1 cellular context compared by ENCODE assay signal in the genomic region with DNA sequence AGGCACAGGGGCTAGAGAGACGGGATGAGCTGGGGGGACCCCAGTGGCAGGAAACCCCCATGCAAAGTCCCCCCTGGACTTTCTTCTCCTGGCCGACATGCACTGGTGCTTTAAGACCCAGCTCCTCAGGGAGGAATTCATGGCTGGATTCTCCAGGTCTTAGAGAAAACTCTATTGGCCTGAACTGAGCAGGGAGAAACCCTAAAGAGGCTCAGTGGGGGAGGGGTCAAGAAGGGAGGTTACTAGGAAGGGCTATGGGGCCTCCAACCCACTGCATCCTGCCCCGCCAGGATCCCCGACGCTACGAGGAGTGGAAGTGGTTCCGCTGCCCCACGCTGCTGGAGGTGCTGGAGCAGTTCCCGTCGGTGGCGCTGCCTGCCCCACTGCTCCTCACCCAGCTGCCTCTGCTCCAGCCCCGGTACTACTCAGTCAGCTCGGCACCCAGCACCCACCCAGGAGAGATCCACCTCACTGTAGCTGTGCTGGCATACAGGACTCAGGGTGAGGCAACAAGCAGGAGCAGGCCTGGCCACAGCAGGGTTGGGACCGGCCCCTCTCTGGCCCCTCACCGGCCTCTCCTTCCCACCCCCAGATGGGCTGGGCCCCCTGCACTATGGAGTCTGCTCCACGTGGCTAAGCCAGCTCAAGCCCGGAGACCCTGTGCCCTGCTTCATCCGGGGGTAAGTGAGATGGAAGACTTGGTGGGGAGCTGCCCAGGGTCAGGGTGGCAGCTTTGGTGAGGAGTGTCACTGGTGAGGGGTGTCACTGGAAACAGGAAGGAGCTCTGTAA.
TF ChIP-seq lines count a peak whose summit lies in the region.

No MANE protein-coding gene starts in this region.

TF ChIP-seq in K562, 482 proteins besides CTCF, POLR2A, EP300 and RAD21 (continued from another document and continues in another):
- TF ChIP-seq, protein P1, sequence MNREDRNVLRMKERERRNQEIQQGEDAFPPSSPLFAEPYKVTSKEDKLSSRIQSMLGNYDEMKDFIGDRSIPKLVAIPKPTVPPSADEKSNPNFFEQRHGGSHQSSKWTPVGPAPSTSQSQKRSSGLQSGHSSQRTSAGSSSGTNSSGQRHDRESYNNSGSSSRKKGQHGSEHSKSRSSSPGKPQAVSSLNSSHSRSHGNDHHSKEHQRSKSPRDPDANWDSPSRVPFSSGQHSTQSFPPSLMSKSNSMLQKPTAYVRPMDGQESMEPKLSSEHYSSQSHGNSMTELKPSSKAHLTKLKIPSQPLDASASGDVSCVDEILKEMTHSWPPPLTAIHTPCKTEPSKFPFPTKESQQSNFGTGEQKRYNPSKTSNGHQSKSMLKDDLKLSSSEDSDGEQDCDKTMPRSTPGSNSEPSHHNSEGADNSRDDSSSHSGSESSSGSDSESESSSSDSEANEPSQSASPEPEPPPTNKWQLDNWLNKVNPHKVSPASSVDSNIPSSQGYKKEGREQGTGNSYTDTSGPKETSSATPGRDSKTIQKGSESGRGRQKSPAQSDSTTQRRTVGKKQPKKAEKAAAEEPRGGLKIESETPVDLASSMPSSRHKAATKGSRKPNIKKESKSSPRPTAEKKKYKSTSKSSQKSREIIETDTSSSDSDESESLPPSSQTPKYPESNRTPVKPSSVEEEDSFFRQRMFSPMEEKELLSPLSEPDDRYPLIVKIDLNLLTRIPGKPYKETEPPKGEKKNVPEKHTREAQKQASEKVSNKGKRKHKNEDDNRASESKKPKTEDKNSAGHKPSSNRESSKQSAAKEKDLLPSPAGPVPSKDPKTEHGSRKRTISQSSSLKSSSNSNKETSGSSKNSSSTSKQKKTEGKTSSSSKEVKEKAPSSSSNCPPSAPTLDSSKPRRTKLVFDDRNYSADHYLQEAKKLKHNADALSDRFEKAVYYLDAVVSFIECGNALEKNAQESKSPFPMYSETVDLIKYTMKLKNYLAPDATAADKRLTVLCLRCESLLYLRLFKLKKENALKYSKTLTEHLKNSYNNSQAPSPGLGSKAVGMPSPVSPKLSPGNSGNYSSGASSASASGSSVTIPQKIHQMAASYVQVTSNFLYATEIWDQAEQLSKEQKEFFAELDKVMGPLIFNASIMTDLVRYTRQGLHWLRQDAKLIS (CRISPR knock-in tag; IDR thresholded peaks at IDR 0.05) = no peak; the same call in 1 of the 2 replicates
- TF ChIP-seq ZFP36 (IDR thresholded peaks at IDR 0.05; ENCODE audit: low read depth, low read length, partially characterized antibody) = no peak
- TF ChIP-seq ERF (CRISPR knock-in tag; IDR thresholded peaks at IDR 0.05) = no peak; the same call in 1 of the 2 replicates
- TF ChIP-seq, protein P2, sequence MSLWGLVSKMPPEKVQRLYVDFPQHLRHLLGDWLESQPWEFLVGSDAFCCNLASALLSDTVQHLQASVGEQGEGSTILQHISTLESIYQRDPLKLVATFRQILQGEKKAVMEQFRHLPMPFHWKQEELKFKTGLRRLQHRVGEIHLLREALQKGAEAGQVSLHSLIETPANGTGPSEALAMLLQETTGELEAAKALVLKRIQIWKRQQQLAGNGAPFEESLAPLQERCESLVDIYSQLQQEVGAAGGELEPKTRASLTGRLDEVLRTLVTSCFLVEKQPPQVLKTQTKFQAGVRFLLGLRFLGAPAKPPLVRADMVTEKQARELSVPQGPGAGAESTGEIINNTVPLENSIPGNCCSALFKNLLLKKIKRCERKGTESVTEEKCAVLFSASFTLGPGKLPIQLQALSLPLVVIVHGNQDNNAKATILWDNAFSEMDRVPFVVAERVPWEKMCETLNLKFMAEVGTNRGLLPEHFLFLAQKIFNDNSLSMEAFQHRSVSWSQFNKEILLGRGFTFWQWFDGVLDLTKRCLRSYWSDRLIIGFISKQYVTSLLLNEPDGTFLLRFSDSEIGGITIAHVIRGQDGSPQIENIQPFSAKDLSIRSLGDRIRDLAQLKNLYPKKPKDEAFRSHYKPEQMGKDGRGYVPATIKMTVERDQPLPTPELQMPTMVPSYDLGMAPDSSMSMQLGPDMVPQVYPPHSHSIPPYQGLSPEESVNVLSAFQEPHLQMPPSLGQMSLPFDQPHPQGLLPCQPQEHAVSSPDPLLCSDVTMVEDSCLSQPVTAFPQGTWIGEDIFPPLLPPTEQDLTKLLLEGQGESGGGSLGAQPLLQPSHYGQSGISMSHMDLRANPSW (CRISPR knock-in tag; IDR thresholded peaks at IDR 0.05) = peak; percentile 91; the same call in 1 of the 2 replicates
- no peak for TF ChIP-seq RBM34 (IDR thresholded peaks at IDR 0.05; ENCODE audit: borderline replicate concordance, insufficient read depth, low read length)
- no peak for TF ChIP-seq SOX6 (IDR thresholded peaks at IDR 0.05)
- TF ChIP-seq, protein P3, sequence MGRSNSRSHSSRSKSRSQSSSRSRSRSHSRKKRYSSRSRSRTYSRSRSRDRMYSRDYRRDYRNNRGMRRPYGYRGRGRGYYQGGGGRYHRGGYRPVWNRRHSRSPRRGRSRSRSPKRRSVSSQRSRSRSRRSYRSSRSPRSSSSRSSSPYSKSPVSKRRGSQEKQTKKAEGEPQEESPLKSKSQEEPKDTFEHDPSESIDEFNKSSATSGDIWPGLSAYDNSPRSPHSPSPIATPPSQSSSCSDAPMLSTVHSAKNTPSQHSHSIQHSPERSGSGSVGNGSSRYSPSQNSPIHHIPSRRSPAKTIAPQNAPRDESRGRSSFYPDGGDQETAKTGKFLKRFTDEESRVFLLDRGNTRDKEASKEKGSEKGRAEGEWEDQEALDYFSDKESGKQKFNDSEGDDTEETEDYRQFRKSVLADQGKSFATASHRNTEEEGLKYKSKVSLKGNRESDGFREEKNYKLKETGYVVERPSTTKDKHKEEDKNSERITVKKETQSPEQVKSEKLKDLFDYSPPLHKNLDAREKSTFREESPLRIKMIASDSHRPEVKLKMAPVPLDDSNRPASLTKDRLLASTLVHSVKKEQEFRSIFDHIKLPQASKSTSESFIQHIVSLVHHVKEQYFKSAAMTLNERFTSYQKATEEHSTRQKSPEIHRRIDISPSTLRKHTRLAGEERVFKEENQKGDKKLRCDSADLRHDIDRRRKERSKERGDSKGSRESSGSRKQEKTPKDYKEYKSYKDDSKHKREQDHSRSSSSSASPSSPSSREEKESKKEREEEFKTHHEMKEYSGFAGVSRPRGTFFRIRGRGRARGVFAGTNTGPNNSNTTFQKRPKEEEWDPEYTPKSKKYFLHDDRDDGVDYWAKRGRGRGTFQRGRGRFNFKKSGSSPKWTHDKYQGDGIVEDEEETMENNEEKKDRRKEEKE (IDR thresholded peaks at IDR 0.05; ENCODE audit: borderline replicate concordance in 1 of 2, control insufficient read depth in 1 of 2, low read depth in 2 of 2, low read length in 1 of 2) = no peak
- 0 out of 2 replicates have a peak, but pooled peaks have one; percentile 10 for TF ChIP-seq NFE2 (IDR thresholded peaks at IDR 0.05; ENCODE audit: low read depth)
- TF ChIP-seq, protein P4, sequence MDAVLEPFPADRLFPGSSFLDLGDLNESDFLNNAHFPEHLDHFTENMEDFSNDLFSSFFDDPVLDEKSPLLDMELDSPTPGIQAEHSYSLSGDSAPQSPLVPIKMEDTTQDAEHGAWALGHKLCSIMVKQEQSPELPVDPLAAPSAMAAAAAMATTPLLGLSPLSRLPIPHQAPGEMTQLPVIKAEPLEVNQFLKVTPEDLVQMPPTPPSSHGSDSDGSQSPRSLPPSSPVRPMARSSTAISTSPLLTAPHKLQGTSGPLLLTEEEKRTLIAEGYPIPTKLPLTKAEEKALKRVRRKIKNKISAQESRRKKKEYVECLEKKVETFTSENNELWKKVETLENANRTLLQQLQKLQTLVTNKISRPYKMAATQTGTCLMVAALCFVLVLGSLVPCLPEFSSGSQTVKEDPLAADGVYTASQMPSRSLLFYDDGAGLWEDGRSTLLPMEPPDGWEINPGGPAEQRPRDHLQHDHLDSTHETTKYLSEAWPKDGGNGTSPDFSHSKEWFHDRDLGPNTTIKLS (IDR thresholded peaks at IDR 0.05; ENCODE audit: borderline replicate concordance, low read depth) = no peak; the same call in 1 of the 2 replicates
- no peak for TF ChIP-seq NFATC3 (IDR thresholded peaks at IDR 0.05)
- TF ChIP-seq ZNF696 (CRISPR knock-in tag; conservative IDR thresholded peaks at IDR 0.05) = no peak
- TF ChIP-seq ZC3H8 (IDR thresholded peaks at IDR 0.05) = 0 out of 2 replicates have a peak, but pooled peaks have one; percentile 30
- no peak for TF ChIP-seq KLF1 (tag; IDR thresholded peaks at IDR 0.05)
- TF ChIP-seq FOXJ2 (tag; IDR thresholded peaks at IDR 0.05) = no peak
- no peak for TF ChIP-seq ESRRB (CRISPR knock-in tag; IDR thresholded peaks at IDR 0.05; ENCODE audit: borderline replicate concordance)
- TF ChIP-seq ZNF551 (CRISPR knock-in tag; IDR thresholded peaks at IDR 0.05) = no peak
- TF ChIP-seq, protein P5, sequence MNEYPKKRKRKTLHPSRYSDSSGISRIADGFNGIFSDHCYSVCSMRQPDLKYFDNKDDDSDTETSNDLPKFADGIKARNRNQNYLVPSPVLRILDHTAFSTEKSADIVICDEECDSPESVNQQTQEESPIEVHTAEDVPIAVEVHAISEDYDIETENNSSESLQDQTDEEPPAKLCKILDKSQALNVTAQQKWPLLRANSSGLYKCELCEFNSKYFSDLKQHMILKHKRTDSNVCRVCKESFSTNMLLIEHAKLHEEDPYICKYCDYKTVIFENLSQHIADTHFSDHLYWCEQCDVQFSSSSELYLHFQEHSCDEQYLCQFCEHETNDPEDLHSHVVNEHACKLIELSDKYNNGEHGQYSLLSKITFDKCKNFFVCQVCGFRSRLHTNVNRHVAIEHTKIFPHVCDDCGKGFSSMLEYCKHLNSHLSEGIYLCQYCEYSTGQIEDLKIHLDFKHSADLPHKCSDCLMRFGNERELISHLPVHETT (CRISPR knock-in tag; conservative IDR thresholded peaks at IDR 0.05 in 1 of 2, IDR thresholded peaks at IDR 0.05 in 1 of 2) = no peak
- no peak for TF ChIP-seq RBM25 (IDR thresholded peaks at IDR 0.05; ENCODE audit: low read depth, low read length, severe bottlenecking)
- no peak for TF ChIP-seq GTF2A2 (tag; IDR thresholded peaks at IDR 0.05)
- no peak for TF ChIP-seq ZNF79 (CRISPR knock-in tag; IDR thresholded peaks at IDR 0.05; ENCODE audit: low read depth)
- peak; percentile 35 for TF ChIP-seq HDGF (IDR thresholded peaks at IDR 0.05)
- TF ChIP-seq SMC3 (conservative IDR thresholded peaks at IDR 0.05; ENCODE audit: insufficient read depth, low read depth, low read length) = 0 out of 2 replicates have a peak, but pooled peaks have one; percentile 1
- TF ChIP-seq NR2C1 (IDR thresholded peaks at IDR 0.05) = no peak
- peak; percentile 41; the same call in 1 of the 2 replicates for TF ChIP-seq NR2C1 (tag; IDR thresholded peaks at IDR 0.05)
- TF ChIP-seq, protein P6, sequence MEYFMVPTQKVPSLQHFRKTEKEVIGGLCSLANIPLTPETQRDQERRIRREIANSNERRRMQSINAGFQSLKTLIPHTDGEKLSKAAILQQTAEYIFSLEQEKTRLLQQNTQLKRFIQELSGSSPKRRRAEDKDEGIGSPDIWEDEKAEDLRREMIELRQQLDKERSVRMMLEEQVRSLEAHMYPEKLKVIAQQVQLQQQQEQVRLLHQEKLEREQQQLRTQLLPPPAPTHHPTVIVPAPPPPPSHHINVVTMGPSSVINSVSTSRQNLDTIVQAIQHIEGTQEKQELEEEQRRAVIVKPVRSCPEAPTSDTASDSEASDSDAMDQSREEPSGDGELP (CRISPR knock-in tag; IDR thresholded peaks at IDR 0.05; ENCODE audit: borderline replicate concordance) = peak; percentile 75
- TF ChIP-seq SIX5 (IDR thresholded peaks at IDR 0.05; ENCODE audit: borderline replicate concordance in 1 of 2, insufficient read depth in 1 of 2, low read depth in 1 of 2, low read length in 2 of 2) = no peak
- TF ChIP-seq ZNF766 (CRISPR knock-in tag; conservative IDR thresholded peaks at IDR 0.05) = peak; percentile 94
- no peak for TF ChIP-seq RFX7 (CRISPR knock-in tag; IDR thresholded peaks at IDR 0.05)
- TF ChIP-seq, protein P7, sequence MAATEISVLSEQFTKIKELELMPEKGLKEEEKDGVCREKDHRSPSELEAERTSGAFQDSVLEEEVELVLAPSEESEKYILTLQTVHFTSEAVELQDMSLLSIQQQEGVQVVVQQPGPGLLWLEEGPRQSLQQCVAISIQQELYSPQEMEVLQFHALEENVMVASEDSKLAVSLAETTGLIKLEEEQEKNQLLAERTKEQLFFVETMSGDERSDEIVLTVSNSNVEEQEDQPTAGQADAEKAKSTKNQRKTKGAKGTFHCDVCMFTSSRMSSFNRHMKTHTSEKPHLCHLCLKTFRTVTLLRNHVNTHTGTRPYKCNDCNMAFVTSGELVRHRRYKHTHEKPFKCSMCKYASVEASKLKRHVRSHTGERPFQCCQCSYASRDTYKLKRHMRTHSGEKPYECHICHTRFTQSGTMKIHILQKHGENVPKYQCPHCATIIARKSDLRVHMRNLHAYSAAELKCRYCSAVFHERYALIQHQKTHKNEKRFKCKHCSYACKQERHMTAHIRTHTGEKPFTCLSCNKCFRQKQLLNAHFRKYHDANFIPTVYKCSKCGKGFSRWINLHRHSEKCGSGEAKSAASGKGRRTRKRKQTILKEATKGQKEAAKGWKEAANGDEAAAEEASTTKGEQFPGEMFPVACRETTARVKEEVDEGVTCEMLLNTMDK (IDR thresholded peaks at IDR 0.05; ENCODE audit: borderline replicate concordance, insufficient read depth, low read depth, low read length, poor library complexity, severe bottlenecking) = no peak
- 0 out of 4 replicates have a peak, but pooled peaks have one; percentile 14 to 30 for TF ChIP-seq RCOR1 (IDR thresholded peaks at IDR 0.05; ENCODE audit: borderline replicate concordance in 1 of 2, low read depth in 2 of 2, low read length in 2 of 2)
- no peak for TF ChIP-seq WHSC1 (IDR thresholded peaks at IDR 0.05; ENCODE audit: low read length)
- TF ChIP-seq ZNF444 (CRISPR knock-in tag; IDR thresholded peaks at IDR 0.05) = no peak
- TF ChIP-seq, protein P8, sequence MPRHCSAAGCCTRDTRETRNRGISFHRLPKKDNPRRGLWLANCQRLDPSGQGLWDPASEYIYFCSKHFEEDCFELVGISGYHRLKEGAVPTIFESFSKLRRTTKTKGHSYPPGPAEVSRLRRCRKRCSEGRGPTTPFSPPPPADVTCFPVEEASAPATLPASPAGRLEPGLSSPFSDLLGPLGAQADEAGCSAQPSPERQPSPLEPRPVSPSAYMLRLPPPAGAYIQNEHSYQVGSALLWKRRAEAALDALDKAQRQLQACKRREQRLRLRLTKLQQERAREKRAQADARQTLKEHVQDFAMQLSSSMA (CRISPR knock-in tag; IDR thresholded peaks at IDR 0.05) = no peak
- TF ChIP-seq ZNF561 (CRISPR knock-in tag; conservative IDR thresholded peaks at IDR 0.05) = 0 out of 2 replicates have a peak, but pooled peaks have one; percentile 47
- TF ChIP-seq NR2F6 (CRISPR knock-in tag; IDR thresholded peaks at IDR 0.05) = no peak
- TF ChIP-seq, protein P9, sequence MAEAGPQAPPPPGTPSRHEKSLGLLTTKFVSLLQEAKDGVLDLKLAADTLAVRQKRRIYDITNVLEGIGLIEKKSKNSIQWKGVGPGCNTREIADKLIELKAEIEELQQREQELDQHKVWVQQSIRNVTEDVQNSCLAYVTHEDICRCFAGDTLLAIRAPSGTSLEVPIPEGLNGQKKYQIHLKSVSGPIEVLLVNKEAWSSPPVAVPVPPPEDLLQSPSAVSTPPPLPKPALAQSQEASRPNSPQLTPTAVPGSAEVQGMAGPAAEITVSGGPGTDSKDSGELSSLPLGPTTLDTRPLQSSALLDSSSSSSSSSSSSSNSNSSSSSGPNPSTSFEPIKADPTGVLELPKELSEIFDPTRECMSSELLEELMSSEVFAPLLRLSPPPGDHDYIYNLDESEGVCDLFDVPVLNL (CRISPR knock-in tag; IDR thresholded peaks at IDR 0.05; ENCODE audit: low read depth) = no peak
- TF ChIP-seq NR1H2 (CRISPR knock-in tag; IDR thresholded peaks at IDR 0.05) = peak; percentile 90
- TF ChIP-seq BRF1 (IDR thresholded peaks at IDR 0.05; ENCODE audit: borderline replicate concordance, extremely low read depth, insufficient read length) = no peak
- no peak for TF ChIP-seq ZNF212 (CRISPR knock-in tag; IDR thresholded peaks at IDR 0.05)
- TF ChIP-seq TBL1XR1 (IDR thresholded peaks at IDR 0.05; ENCODE audit: low read length in 2 of 2) = 0 out of 4 replicates have a peak, but pooled peaks of 1 of the 2 experiments have one; percentile 18
